ENCODE assay signal across 1 cellular context in genomic region chr15:78461171-78461881, GRCh38.
TF ChIP-seq lines count a peak whose summit lies in the region.

No MANE protein-coding gene starts in this region.

TF ChIP-seq in endothelial cell of umbilical vein, 7 proteins besides CTCF, POLR2A, EP300 and RAD21 (continued from another document):
- no peak for TF ChIP-seq MYC (IDR thresholded peaks at IDR 0.05; ENCODE audit: low read depth, low read length)
- TF ChIP-seq GATA2 (IDR thresholded peaks at IDR 0.05; ENCODE audit: insufficient read depth, insufficient read length, low read depth, low read length), result no peak
- no peak for TF ChIP-seq FOS (IDR thresholded peaks at IDR 0.05; ENCODE audit: borderline replicate concordance, insufficient read depth, low read length)
- TF ChIP-seq POLR2AphosphoS5 (IDR thresholded peaks at IDR 0.05; ENCODE audit: insufficient read depth, low read depth, low read length), result no peak
- no peak for TF ChIP-seq EZH2 (IDR thresholded peaks at IDR 0.05; ENCODE audit: borderline replicate concordance, low read depth, low read length, severe bottlenecking)
